ENCODE assay signal across 1 cellular context in the genomic region with DNA sequence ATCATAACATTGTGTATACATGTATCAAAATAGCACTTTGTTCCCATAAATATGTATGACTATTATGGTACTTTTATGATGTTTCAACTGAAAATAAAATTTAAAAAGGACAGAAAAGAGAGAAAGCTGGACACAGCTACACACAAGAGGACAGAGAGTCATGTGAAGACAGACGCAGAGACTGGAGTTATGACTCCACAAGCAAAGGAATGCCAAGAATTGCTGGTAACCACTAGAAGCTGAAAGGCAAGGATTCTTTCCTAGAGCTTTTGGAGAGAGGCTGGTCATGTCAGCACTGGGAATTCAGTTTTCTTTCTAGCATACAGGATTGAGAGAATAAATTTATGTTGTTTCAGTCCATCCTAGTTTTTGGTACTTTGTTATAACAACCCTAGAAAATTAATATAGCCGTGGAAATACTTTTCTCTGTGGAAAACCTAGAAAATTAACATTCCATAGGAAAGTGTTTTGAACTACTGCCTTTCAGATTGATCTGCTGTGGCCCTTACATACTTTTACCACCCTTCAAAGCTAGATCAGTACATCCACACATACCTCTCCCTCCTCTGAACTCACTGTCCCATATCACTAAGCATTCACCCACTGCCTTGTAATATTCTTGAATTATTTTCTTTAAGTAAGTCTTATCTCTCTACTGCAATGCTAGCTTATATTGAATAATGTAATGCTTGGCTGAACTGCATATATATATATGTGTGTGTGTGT.
TF ChIP-seq lines count a peak whose summit lies in the region.

No MANE protein-coding gene starts in this region.

TF ChIP-seq in SK-N-SH treated with all-trans-retinoic acid at 6 μM for 48 hours, 23 proteins besides CTCF, POLR2A, EP300 and RAD21 (continued from another document):
- TF ChIP-seq, protein P1, sequence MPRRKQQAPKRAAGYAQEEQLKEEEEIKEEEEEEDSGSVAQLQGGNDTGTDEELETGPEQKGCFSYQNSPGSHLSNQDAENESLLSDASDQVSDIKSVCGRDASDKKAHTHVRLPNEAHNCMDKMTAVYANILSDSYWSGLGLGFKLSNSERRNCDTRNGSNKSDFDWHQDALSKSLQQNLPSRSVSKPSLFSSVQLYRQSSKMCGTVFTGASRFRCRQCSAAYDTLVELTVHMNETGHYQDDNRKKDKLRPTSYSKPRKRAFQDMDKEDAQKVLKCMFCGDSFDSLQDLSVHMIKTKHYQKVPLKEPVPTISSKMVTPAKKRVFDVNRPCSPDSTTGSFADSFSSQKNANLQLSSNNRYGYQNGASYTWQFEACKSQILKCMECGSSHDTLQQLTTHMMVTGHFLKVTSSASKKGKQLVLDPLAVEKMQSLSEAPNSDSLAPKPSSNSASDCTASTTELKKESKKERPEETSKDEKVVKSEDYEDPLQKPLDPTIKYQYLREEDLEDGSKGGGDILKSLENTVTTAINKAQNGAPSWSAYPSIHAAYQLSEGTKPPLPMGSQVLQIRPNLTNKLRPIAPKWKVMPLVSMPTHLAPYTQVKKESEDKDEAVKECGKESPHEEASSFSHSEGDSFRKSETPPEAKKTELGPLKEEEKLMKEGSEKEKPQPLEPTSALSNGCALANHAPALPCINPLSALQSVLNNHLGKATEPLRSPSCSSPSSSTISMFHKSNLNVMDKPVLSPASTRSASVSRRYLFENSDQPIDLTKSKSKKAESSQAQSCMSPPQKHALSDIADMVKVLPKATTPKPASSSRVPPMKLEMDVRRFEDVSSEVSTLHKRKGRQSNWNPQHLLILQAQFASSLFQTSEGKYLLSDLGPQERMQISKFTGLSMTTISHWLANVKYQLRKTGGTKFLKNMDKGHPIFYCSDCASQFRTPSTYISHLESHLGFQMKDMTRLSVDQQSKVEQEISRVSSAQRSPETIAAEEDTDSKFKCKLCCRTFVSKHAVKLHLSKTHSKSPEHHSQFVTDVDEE (CRISPR knock-in tag; IDR thresholded peaks at IDR 0.05): no peak
- TF ChIP-seq, protein P2, sequence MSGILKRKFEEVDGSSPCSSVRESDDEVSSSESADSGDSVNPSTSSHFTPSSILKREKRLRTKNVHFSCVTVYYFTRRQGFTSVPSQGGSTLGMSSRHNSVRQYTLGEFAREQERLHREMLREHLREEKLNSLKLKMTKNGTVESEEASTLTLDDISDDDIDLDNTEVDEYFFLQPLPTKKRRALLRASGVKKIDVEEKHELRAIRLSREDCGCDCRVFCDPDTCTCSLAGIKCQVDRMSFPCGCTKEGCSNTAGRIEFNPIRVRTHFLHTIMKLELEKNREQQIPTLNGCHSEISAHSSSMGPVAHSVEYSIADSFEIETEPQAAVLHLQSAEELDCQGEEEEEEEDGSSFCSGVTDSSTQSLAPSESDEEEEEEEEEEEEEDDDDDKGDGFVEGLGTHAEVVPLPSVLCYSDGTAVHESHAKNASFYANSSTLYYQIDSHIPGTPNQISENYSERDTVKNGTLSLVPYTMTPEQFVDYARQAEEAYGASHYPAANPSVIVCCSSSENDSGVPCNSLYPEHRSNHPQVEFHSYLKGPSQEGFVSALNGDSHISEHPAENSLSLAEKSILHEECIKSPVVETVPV (CRISPR knock-in tag; IDR thresholded peaks at IDR 0.05): no peak
- TF ChIP-seq, protein P3, sequence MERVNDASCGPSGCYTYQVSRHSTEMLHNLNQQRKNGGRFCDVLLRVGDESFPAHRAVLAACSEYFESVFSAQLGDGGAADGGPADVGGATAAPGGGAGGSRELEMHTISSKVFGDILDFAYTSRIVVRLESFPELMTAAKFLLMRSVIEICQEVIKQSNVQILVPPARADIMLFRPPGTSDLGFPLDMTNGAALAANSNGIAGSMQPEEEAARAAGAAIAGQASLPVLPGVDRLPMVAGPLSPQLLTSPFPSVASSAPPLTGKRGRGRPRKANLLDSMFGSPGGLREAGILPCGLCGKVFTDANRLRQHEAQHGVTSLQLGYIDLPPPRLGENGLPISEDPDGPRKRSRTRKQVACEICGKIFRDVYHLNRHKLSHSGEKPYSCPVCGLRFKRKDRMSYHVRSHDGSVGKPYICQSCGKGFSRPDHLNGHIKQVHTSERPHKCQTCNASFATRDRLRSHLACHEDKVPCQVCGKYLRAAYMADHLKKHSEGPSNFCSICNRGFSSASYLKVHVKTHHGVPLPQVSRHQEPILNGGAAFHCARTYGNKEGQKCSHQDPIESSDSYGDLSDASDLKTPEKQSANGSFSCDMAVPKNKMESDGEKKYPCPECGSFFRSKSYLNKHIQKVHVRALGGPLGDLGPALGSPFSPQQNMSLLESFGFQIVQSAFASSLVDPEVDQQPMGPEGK (CRISPR knock-in tag; IDR thresholded peaks at IDR 0.05; ENCODE audit: borderline replicate concordance): no peak
